In genomic region chr3:32143849-32144757, GRCh38 we compare ENCODE assay signal across 8 cellular contexts. TPM values are rescaled to one million over a fixed set of nuclear protein-coding genes. Genes with fewer than 3 reads are reported as not detected.
DNase-seq lines count a peak whose midpoint lies in the region; ATAC-seq and TF ChIP-seq lines count a peak whose summit lies in the region.

No MANE protein-coding gene starts in this region.

- peak; percentile 77 to 78 for TF ChIP-seq CTCF in fibroblast of lung (conservative IDR thresholded peaks at IDR 0.05 in 1 of 2, IDR thresholded peaks at IDR 0.05 in 1 of 2; ENCODE audit: low read depth in 1 of 2, low read length in 2 of 2)

- H3K9ac ChIP-seq in fibroblast of lung (ENCODE audit: insufficient read depth, low read length) = no peak overlapping the region
- no peak overlapping the region for H3K9ac ChIP-seq in neuronal stem cell (ENCODE audit: low read depth, low read length, poor library complexity)

- no CpG with 5 or more reads among the region's 11 CpGs for WGBS in neuronal stem cell (ENCODE audit: extremely low coverage in 2 of 2, insufficient read length in 2 of 2, insufficient replicate concordance in 1 of 2), 2 donors

- H4K20me1 ChIP-seq in fibroblast of lung (ENCODE audit: control insufficient read depth, extremely low read depth, insufficient read depth, low read length) = no peaks in the 10 kb centered on the region

- H3K79me2 ChIP-seq in fibroblast of lung (ENCODE audit: control insufficient read depth, insufficient read depth, low read length) = no peaks in the 10 kb centered on the region

- no peak overlapping the region for H3K14ac ChIP-seq in neuronal stem cell (ENCODE audit: low read length)

- H2AFZ ChIP-seq in fibroblast of lung (ENCODE audit: low read length) = no peak overlapping the region
- peak overlapping the region; percentile 9 for H2AFZ ChIP-seq in neuronal stem cell (ENCODE audit: low read length)

- no peak overlapping the region for H2BK12ac ChIP-seq in neuronal stem cell (ENCODE audit: low read length)

- H3K27me3 ChIP-seq in fibroblast of lung (ENCODE audit: control insufficient read depth, insufficient read depth, low read length) (no peaks in the 10 kb centered on the region), neuronal stem cell (ENCODE audit: control insufficient read depth in 3 of 3, insufficient read depth in 3 of 3, low read depth in 1 of 3, low read length in 3 of 3) (peaks cover 0 to 3% (median 0%) of the 10 kb centered on the region in 3 experiments)

- H3K79me1 ChIP-seq in neuronal stem cell (ENCODE audit: low read depth, low read length) = no peaks in the 10 kb centered on the region

- peaks cover 2% of the 10 kb centered on the region for H3K4me1 ChIP-seq in fibroblast of lung (ENCODE audit: control insufficient read depth, extremely low read depth, insufficient read depth, low read length)
- no peaks in the 10 kb centered on the region for H3K4me1 ChIP-seq in neuronal stem cell (ENCODE audit: control insufficient read depth in 2 of 2, insufficient read depth in 1 of 2, low read depth in 1 of 2, low read length in 2 of 2)

- no peaks in the 10 kb centered on the region for H3K36me3 ChIP-seq in fibroblast of lung (ENCODE audit: control insufficient read depth, insufficient read depth, low read length)
- no peaks in the 10 kb centered on the region for H3K36me3 ChIP-seq in neuronal stem cell (replicated peaks in 1 of 2; ENCODE audit: control insufficient read depth in 2 of 2, insufficient read depth in 2 of 2, low read length in 2 of 2)

- ATAC-seq in GM18868 (IDR thresholded peaks at IDR 0.05; ENCODE audit: unreplicated experiment) = peak; percentile 64

- no peak overlapping the region for H2BK15ac ChIP-seq in neuronal stem cell (ENCODE audit: low read length)

- no peak overlapping the region for H2AK5ac ChIP-seq in neuronal stem cell (ENCODE audit: low read depth, low read length)

- no peak overlapping the region for H3K4ac ChIP-seq in neuronal stem cell (ENCODE audit: low read length)

- H2BK5ac ChIP-seq in neuronal stem cell (ENCODE audit: low read length) = no peak overlapping the region

- H2BK120ac ChIP-seq in neuronal stem cell (ENCODE audit: low read depth, low read length) = no peak overlapping the region

- H3K9me3 ChIP-seq in fibroblast of lung (ENCODE audit: control insufficient read depth, insufficient read depth, low read depth, low read length) (no peaks in the 10 kb centered on the region), neuronal stem cell (replicated peaks in 1 of 2; ENCODE audit: control insufficient read depth in 2 of 2, insufficient read depth in 1 of 2, low read depth in 1 of 2, low read length in 2 of 2) (no peaks in the 10 kb centered on the region)

- H3K4me3 ChIP-seq in fibroblast of lung (replicated peaks in 1 of 4; ENCODE audit: control extremely low read depth in 1 of 4, insufficient read depth in 1 of 4, low read depth in 3 of 4, low read length in 4 of 4) (no peak overlapping the region), neuronal stem cell (ENCODE audit: low read length in 2 of 2) (no peak overlapping the region)

- H4K91ac ChIP-seq in neuronal stem cell (ENCODE audit: low read depth, low read length, poor library complexity) = no peak overlapping the region

- no peak overlapping the region for H3K23ac ChIP-seq in neuronal stem cell (ENCODE audit: low read depth, low read length, poor library complexity)

- H3K18ac ChIP-seq in neuronal stem cell (ENCODE audit: low read length) = no peak overlapping the region

- H3K4me2 ChIP-seq in fibroblast of lung (ENCODE audit: extremely low read depth, insufficient read depth, low read length) (no peak overlapping the region), neuronal stem cell (ENCODE audit: insufficient read depth, low read length, poor library complexity, severe bottlenecking) (no peak overlapping the region)

- DNase-seq in AG20443 (ENCODE audit: low spot score) (peak; percentile 85), HS-27A (ENCODE audit: low read depth) (peak; percentile 86), NOMO-1 treated with dmso at 0.1 percent for 144 hours (lab: John Stamatoyannopoulos, UW; ENCODE audit: unreplicated experiment) (peak; percentile 49), fibroblast of lung (ENCODE audit: low read depth in 2 of 2) (peak; percentile 95 to 96), neuronal stem cell (ENCODE audit: low spot score) (peak; percentile 58), mesenteric fat pad (ENCODE audit: low spot score) (no peak)
- DNase-seq in activated CD8-positive, alpha-beta memory T cell treated with anti-CD3 and anti-CD28 coated beads, Interleukin-2, amount 50 U/mL, for 24 hours (ENCODE audit: extremely low read depth) = peak; percentile 19

- no peak overlapping the region for H3K27ac ChIP-seq in fibroblast of lung (ENCODE audit: insufficient read depth, low read length)
- no peak overlapping the region for H3K27ac ChIP-seq in neuronal stem cell (replicated peaks; ENCODE audit: low read length)

- no peak overlapping the region for H4K8ac ChIP-seq in neuronal stem cell (ENCODE audit: low read depth, low read length)

RNA-seq across cellular contexts. Expression of gene GPD1L, which starts 37.7 kb away (rescaled TPM):
- total RNA-seq in fibroblast of lung (12.6 and 15.0 TPM in 2 replicates), mesenteric fat pad (51.7 TPM)
- polyA plus RNA-seq in fibroblast of lung = 5.8 and 9.0 TPM in 2 replicates
- polyA plus RNA-seq in fibroblast of lung (2012) = 3.7 and 6.9 TPM in 2 replicates
- polyA minus RNA-seq in fibroblast of lung (ENCODE audit: low replicate concordance) = 3.8 and 4.5 TPM in 2 replicates
- 1.7 TPM for polyA plus RNA-seq in neuronal stem cell (2013, experiment 1 of 2)
- 1.8 TPM for polyA plus RNA-seq in neuronal stem cell (2013, experiment 2 of 2)
